ENCODE assay signal across 30 cellular contexts in genomic region chrX:119916310-119916709, GRCh38. TPM values are rescaled to one million over a fixed set of nuclear protein-coding genes. Genes with fewer than 3 reads are reported as not detected.
DNase-seq lines count a peak whose midpoint lies in the region; ATAC-seq, FAIRE-seq and TF ChIP-seq lines count a peak whose summit lies in the region.
"Had no signal": no experiment of that assay in that cellular context is flagged by ENCODE, and none has a peak within 500 bp of the region (broad histone marks: within the 10 kb centered on the region; RNA-seq: fewer than 3 reads in every experiment).

No MANE protein-coding gene starts in this region.

- H3K9me1 ChIP-seq in K562 (ENCODE audit: control insufficient read depth, insufficient read depth, low read length), result no peaks in the 10 kb centered on the region

- no peak for TF ChIP-seq POLR2A in K562 (conservative IDR thresholded peaks at IDR 0.05)

- intact Hi-C loops in K562 (cut with micrococcal nuclease) (no loop called here), left colon (cut with DNase I, micrococcal nuclease) (no loop called here), mucosa of descending colon (cut with DNase I, micrococcal nuclease) (no loop called here), posterior vena cava (cut with DNase I) (no loop called here)

- no peak for TF ChIP-seq CTCF in K562 (IDR thresholded peaks at IDR 0.05 in 2 of 3, conservative IDR thresholded peaks at IDR 0.05 in 1 of 3; ENCODE audit: insufficient read depth in 2 of 3, low read depth in 1 of 3, low read length in 3 of 3)
- TF ChIP-seq CTCF in mucosa of descending colon (IDR thresholded peaks at IDR 0.05), result no peak

- H3K4me2 ChIP-seq in K562 (ENCODE audit: insufficient read depth, low read length), result no peak overlapping the region
- H3K4me2 ChIP-seq: A549, BLaER1 had no signal

- CTCF ChIA-PET in K562 (lab: Yijun Ruan, JAX; ENCODE audit: low intra/inter-chr PET ratio), result no interaction called here

- no peak for FAIRE-seq in K562 (lab: Jason Lieb, UNC)
- FAIRE-seq: A549, GM12878, GM12892, GM18507 had no signal

- H3K9ac ChIP-seq in K562 (ENCODE audit: insufficient read depth in 1 of 2, low read depth in 2 of 2, low read length in 2 of 2), result no peak overlapping the region
- H3K9ac ChIP-seq: BLaER1 had no signal

- H3K27ac ChIP-seq in K562 (ENCODE audit: extremely low read depth, low read depth, low read length), result no peak overlapping the region
- H3K27ac ChIP-seq: 22Rv1, A549, BLaER1 had no signal

- H2AFZ ChIP-seq in K562 (ENCODE audit: low read depth, low read length), result no peak overlapping the region

- no peaks in the 10 kb centered on the region for H3K79me2 ChIP-seq in K562 (ENCODE audit: control insufficient read depth, insufficient read depth, low read length)

- H3K36me3 ChIP-seq in K562 (ENCODE audit: control insufficient read depth, insufficient read depth, low read length) (no peaks in the 10 kb centered on the region), mucosa of descending colon (ENCODE audit: low read depth) (no peaks in the 10 kb centered on the region)
- H3K36me3 ChIP-seq: BE2C, BLaER1 had no signal

- WGBS in K562 (ENCODE audit: insufficient coverage, low coverage, missing lambda C conversion rate), result 0% methylated on average over 2 of the region's 5 CpGs

- no peak for TF ChIP-seq RAD21 in K562 (CRISPR knock-in tag; conservative IDR thresholded peaks at IDR 0.05 in 1 of 2, IDR thresholded peaks at IDR 0.05 in 1 of 2)

- H3K4me1 ChIP-seq in K562 (replicated peaks in 1 of 2; ENCODE audit: control insufficient read depth in 2 of 2, insufficient read depth in 2 of 2, low read length in 2 of 2) (no peaks in the 10 kb centered on the region), mucosa of descending colon (ENCODE audit: low read depth) (no peaks in the 10 kb centered on the region)
- H3K4me1 ChIP-seq: A549, BE2C, BLaER1 had no signal

- H3K4me3 ChIP-seq in K562 (no peak overlapping the region), mucosa of descending colon (no peak overlapping the region)
- H3K4me3 ChIP-seq: A549, BLaER1, GM12878 had no signal

- POLR2A ChIA-PET in K562 (lab: Yijun Ruan, JAX), result no interaction called here

- H3K9me3 ChIP-seq in K562 (replicated peaks; ENCODE audit: control insufficient read depth, insufficient read depth, low read depth, low read length) (no peaks in the 10 kb centered on the region), mucosa of descending colon (no peaks in the 10 kb centered on the region)
- H3K9me3 ChIP-seq: A549, BE2C, BLaER1 had no signal

- DNase-seq in K562 (ENCODE audit: extremely low read depth in 1 of 4, low spot score in 3 of 4), result no peak
- no peak for DNase-seq in left colon
- peak in 1 of 3 donors; percentile 6 for DNase-seq in mucosa of descending colon
- peak; percentile 17 for DNase-seq in posterior vena cava (ENCODE audit: low spot score)
- no peak for DNase-seq in effector CD8-positive, alpha-beta T cell (lab: John Stamatoyannopoulos, UW)
- DNase-seq in NOMO-1 (lab: John Stamatoyannopoulos, UW; ENCODE audit: unreplicated experiment in 2 of 2), result no peak
- DNase-seq: BE2C; C1 segment of cervical spinal cord; CD4-positive, alpha-beta memory T cell; CD4-positive, CD25-positive, alpha-beta regulatory T cell; CD8-positive, alpha-beta memory T cell; COR-L47; DMS 273 treated with DMSO at 0.1 percent for 48 hours; DMS153; DMS53; DMS79; DND-41; EL; GDM1 had no signal

- no peaks in the 10 kb centered on the region for H4K20me1 ChIP-seq in K562 (replicated peaks; ENCODE audit: control insufficient read depth, insufficient read depth, low read length)
- H4K20me1 ChIP-seq: BLaER1 had no signal

- TF ChIP-seq EP300 in K562 (IDR thresholded peaks at IDR 0.05; ENCODE audit: low read length), result no peak

- no peaks in the 10 kb centered on the region for H3K27me3 ChIP-seq in K562 (ENCODE audit: control insufficient read depth in 2 of 2, insufficient read depth in 2 of 2, low read length in 2 of 2)
- H3K27me3 ChIP-seq: BE2C, BLaER1 had no signal

- in situ Hi-C loops in K562 (cut with MboI), result no loop called here

- ATAC-seq in K562 (no peak), left colon (peak; percentile 70), mucosa of descending colon (peak; percentile 44), HG02840 (IDR thresholded peaks at IDR 0.05; ENCODE audit: low FRiP score, unreplicated experiment) (no peak)
- ATAC-seq: A549, GM12878 had no signal

- BruUV-seq in K562 (replicated peaks; lab: Mats Ljungman, UMichigan), result no TSS peak

RNA-seq across cellular contexts. Expression of gene AKAP14, which starts 20.6 kb away (rescaled TPM):
- not detected in 2 replicates for total RNA-seq in K562 (2011; cell fraction: chromatin; rRNA removed; ENCODE audit: low replicate concordance)
- not detected in 2 replicates for total RNA-seq in K562 (2011; cell fraction: nucleolus; rRNA removed)
- 1.6 TPM in 1 of 2 replicates, not detected in the other for total RNA-seq in K562 (2011; cell fraction: nucleoplasm; rRNA removed)
- total RNA-seq in K562 (2014; rRNA removed), result not detected in 2 replicates
- total RNA-seq in K562 (2014; rRNA removed; fragmentation: Illumina TruSeq; extraction: Trizol), result 0.48 TPM in 1 of 2 replicates, not detected in the other
- not detected in 2 replicates for total RNA-seq in K562 (2015; rRNA removed; fragmentation: Illumina TruSeq; extraction: Trizol)
- total RNA-seq in K562 (2021), result not detected in 2 replicates
- polyA plus RNA-seq in K562 (2011; rRNA removed), result not detected in 2 replicates
- polyA plus RNA-seq in K562 (2011; cell fraction: cytosol; rRNA removed), result not detected in 2 replicates
- polyA plus RNA-seq in K562 (2011; cell fraction: nucleus; rRNA removed), result not detected in 2 replicates
- not detected in 2 replicates for polyA plus RNA-seq in K562 (2012)
- polyA plus RNA-seq in K562 (2014; fragmentation: Illumina TruSeq; extraction: Trizol), result not detected in 2 replicates
- polyA plus RNA-seq in K562 (2014; fragmentation: Nextera tagmentation; extraction: Ambion mirVana), result not detected
- not detected in 2 replicates for polyA plus RNA-seq in K562 (2014; rRNA removed)
- not detected in 2 replicates for polyA minus RNA-seq in K562 (2011; rRNA and poly(A)+ RNA removed)
- not detected in 2 replicates for polyA minus RNA-seq in K562 (2011; cell fraction: cytosol; rRNA and poly(A)+ RNA removed)
- polyA minus RNA-seq in K562 (2011; cell fraction: nucleus; rRNA and poly(A)+ RNA removed), result not detected in 2 replicates
- not detected for total RNA-seq in left colon
- total RNA-seq in mucosa of descending colon, result not detected
- total RNA-seq in posterior vena cava, result not detected
- total RNA-seq: A172; CD4-positive, alpha-beta memory T cell; CD4-positive, CD25-positive, alpha-beta regulatory T cell; CD8-positive, alpha-beta memory T cell; Daoy; G401; GM12878 had no signal
- polyA plus RNA-seq: A549; CD14-positive monocyte; CD4-positive, alpha-beta memory T cell; CD4-positive, CD25-positive, alpha-beta regulatory T cell; CD8-positive, alpha-beta memory T cell; GM12878 had no signal

RNA-seq across cellular contexts. Expression of gene NKAP, which starts 27.2 kb away (rescaled TPM):
- total RNA-seq in K562 (2011; cell fraction: chromatin; rRNA removed; ENCODE audit: low replicate concordance), result 5.0 and 13.7 TPM in 2 replicates
- total RNA-seq in K562 (2011; cell fraction: nucleolus; rRNA removed), result 3.0 and 3.2 TPM in 2 replicates
- total RNA-seq in K562 (2011; cell fraction: nucleoplasm; rRNA removed), result 5.2 and 14.0 TPM in 2 replicates
- total RNA-seq in K562 (2014; rRNA removed) (7.1 and 8.1 TPM in 2 replicates), K562 (2014; rRNA removed; fragmentation: Illumina TruSeq; extraction: Trizol) (8.2 and 10.6 TPM in 2 replicates), K562 (2015; rRNA removed; fragmentation: Illumina TruSeq; extraction: Trizol) (6.3 and 7.0 TPM in 2 replicates), K562 (2021) (8.2 and 8.8 TPM in 2 replicates), left colon (1 to 10 TPM; 6.5 to 7.1 TPM), mucosa of descending colon (1 to 10 TPM; 5.2 to 7.1 (median 7.0) TPM), posterior vena cava (1 to 10 TPM; 5.9 to 8.4 TPM)
- polyA plus RNA-seq in K562 (2011; rRNA removed) (5.6 and 6.3 TPM in 2 replicates), K562 (2014; fragmentation: Illumina TruSeq; extraction: Trizol) (5.8 and 6.7 TPM in 2 replicates), K562 (2014; fragmentation: Nextera tagmentation; extraction: Ambion mirVana) (1 to 10 TPM; 3.1 to 3.4 TPM), K562 (2014; rRNA removed) (6.4 and 8.3 TPM in 2 replicates)
- polyA plus RNA-seq in K562 (2011; cell fraction: cytosol; rRNA removed), result 3.6 and 4.1 TPM in 2 replicates
- 2.1 and 2.2 TPM in 2 replicates for polyA plus RNA-seq in K562 (2011; cell fraction: nucleus; rRNA removed)
- 5.4 and 9.4 TPM in 2 replicates for polyA plus RNA-seq in K562 (2012)
- 4.8 and 6.5 TPM in 2 replicates for polyA minus RNA-seq in K562 (2011; rRNA and poly(A)+ RNA removed)
- 2.9 and 3.5 TPM in 2 replicates for polyA minus RNA-seq in K562 (2011; cell fraction: cytosol; rRNA and poly(A)+ RNA removed)
- 2.3 and 4.4 TPM in 2 replicates for polyA minus RNA-seq in K562 (2011; cell fraction: nucleus; rRNA and poly(A)+ RNA removed)

RNA-seq across cellular contexts. Expression of gene NDUFA1, which starts 44.7 kb away (rescaled TPM):
- total RNA-seq in K562 (2011; cell fraction: chromatin; rRNA removed; ENCODE audit: low replicate concordance), result 25.7 and 39.2 TPM in 2 replicates
- total RNA-seq in K562 (2011; cell fraction: nucleolus; rRNA removed), result 32.1 and 33.7 TPM in 2 replicates
- total RNA-seq in K562 (2011; cell fraction: nucleoplasm; rRNA removed), result 56.5 and 62.8 TPM in 2 replicates
- total RNA-seq in K562 (2014; rRNA removed) (160 and 218 TPM in 2 replicates), K562 (2014; rRNA removed; fragmentation: Illumina TruSeq; extraction: Trizol) (402 and 409 TPM in 2 replicates), K562 (2015; rRNA removed; fragmentation: Illumina TruSeq; extraction: Trizol) (378 and 383 TPM in 2 replicates), K562 (2021) (169 and 177 TPM in 2 replicates), left colon (100 to 1,000 TPM; 201 to 236 TPM), mucosa of descending colon (100 to 1,000 TPM; 157 to 191 (median 187) TPM), posterior vena cava (10 to 100 TPM; 65.9 to 74.7 TPM)
- polyA plus RNA-seq in K562 (2011; rRNA removed) (336 and 418 TPM in 2 replicates), K562 (2014; fragmentation: Illumina TruSeq; extraction: Trizol) (162 and 191 TPM in 2 replicates), K562 (2014; fragmentation: Nextera tagmentation; extraction: Ambion mirVana) (1,000 to 10,000 TPM; 1,140 to 1,285 TPM), K562 (2014; rRNA removed) (308 and 430 TPM in 2 replicates)
- 39.5 and 169 TPM in 2 replicates for polyA plus RNA-seq in K562 (2011; cell fraction: cytosol; rRNA removed)
- polyA plus RNA-seq in K562 (2011; cell fraction: nucleus; rRNA removed), result 44.8 and 122 TPM in 2 replicates
- 155 and 439 TPM in 2 replicates for polyA plus RNA-seq in K562 (2012)
- 149 and 153 TPM in 2 replicates for polyA minus RNA-seq in K562 (2011; rRNA and poly(A)+ RNA removed)
- polyA minus RNA-seq in K562 (2011; cell fraction: cytosol; rRNA and poly(A)+ RNA removed), result 54.1 and 64.7 TPM in 2 replicates
- 8.3 and 22.9 TPM in 2 replicates for polyA minus RNA-seq in K562 (2011; cell fraction: nucleus; rRNA and poly(A)+ RNA removed)

RNA-seq across cellular contexts. Expression of gene RNF113A, which starts 44.8 kb away (rescaled TPM):
- 11.5 and 17.2 TPM in 2 replicates for total RNA-seq in K562 (2011; cell fraction: chromatin; rRNA removed; ENCODE audit: low replicate concordance)
- 15.0 and 17.9 TPM in 2 replicates for total RNA-seq in K562 (2011; cell fraction: nucleolus; rRNA removed)
- 14.0 and 14.8 TPM in 2 replicates for total RNA-seq in K562 (2011; cell fraction: nucleoplasm; rRNA removed)
- total RNA-seq in K562 (2014; rRNA removed), result 31.2 and 31.9 TPM in 2 replicates
- total RNA-seq in K562 (2014; rRNA removed; fragmentation: Illumina TruSeq; extraction: Trizol), result 17.9 and 22.4 TPM in 2 replicates
- total RNA-seq in K562 (2015; rRNA removed; fragmentation: Illumina TruSeq; extraction: Trizol), result 26.4 and 28.1 TPM in 2 replicates
- 26.3 and 28.5 TPM in 2 replicates for total RNA-seq in K562 (2021)
- 21.2 and 25.6 TPM in 2 replicates for polyA plus RNA-seq in K562 (2011; rRNA removed)
- polyA plus RNA-seq in K562 (2011; cell fraction: cytosol; rRNA removed), result 21.0 and 23.4 TPM in 2 replicates
- 22.4 and 31.4 TPM in 2 replicates for polyA plus RNA-seq in K562 (2011; cell fraction: nucleus; rRNA removed)
- polyA plus RNA-seq in K562 (2012), result 27.0 and 41.1 TPM in 2 replicates
- 27.8 and 32.8 TPM in 2 replicates for polyA plus RNA-seq in K562 (2014; fragmentation: Illumina TruSeq; extraction: Trizol)
- 10 to 100 TPM; 23.9 to 29.4 TPM for polyA plus RNA-seq in K562 (2014; fragmentation: Nextera tagmentation; extraction: Ambion mirVana)
- 38.4 and 39.5 TPM in 2 replicates for polyA plus RNA-seq in K562 (2014; rRNA removed)
- polyA minus RNA-seq in K562 (2011; rRNA and poly(A)+ RNA removed), result 11.4 and 14.6 TPM in 2 replicates
- 9.5 and 11.5 TPM in 2 replicates for polyA minus RNA-seq in K562 (2011; cell fraction: cytosol; rRNA and poly(A)+ RNA removed)
- 3.6 and 10.3 TPM in 2 replicates for polyA minus RNA-seq in K562 (2011; cell fraction: nucleus; rRNA and poly(A)+ RNA removed)
- total RNA-seq in left colon, result 10 to 100 TPM; 12.9 to 13.4 TPM
- 10 to 100 TPM; 12.2 to 13.5 (median 12.6) TPM for total RNA-seq in mucosa of descending colon
- total RNA-seq in posterior vena cava, result 10 to 100 TPM in 1 of 2 donors, 1 to 10 TPM in 1; 8.2 to 10.2 TPM

Comparison
In these comparisons a context has a peak if more than half of its experiments do, and no peak if none do; other contexts are left out.
1. ATAC-seq: peak in left colon (single experiment) and mucosa of descending colon (single experiment); none in K562 (single experiment) and HG02840 (single experiment).